18 cellular contexts compared by ENCODE assay signal in the genomic region with DNA sequence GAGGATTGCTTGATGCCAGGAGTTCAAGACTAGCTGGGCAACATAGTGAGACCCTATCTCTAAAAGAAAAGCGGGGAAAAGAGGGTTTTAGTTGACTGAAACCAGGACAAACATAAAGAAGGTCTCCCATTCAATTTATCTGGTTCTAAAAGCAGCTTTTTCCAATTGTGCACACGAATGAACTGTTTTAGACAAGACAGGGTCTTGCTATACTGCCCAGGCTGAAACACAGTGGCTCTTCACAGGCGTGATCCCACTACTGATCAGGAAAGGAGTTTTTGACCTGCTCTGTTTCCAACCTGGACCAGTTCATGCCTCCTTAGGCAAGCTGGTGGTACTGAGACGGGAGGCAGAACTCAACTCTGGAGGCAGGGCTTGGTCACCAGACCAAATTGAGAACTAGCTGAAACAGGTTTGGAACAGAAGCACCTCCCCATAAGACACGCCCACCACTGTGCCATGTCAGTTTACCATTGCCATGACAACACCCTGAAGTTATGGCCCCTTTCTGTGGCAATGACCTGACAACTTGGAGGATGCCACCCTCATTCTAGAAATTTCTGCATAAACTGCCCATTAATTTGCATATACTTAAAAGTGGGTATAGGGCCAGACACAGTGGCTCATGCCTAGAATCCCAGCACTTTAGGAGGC. TPM values are rescaled to one million over a fixed set of nuclear protein-coding genes. Genes with fewer than 3 reads are reported as not detected.
DNase-seq lines count a peak whose midpoint lies in the region; ATAC-seq and TF ChIP-seq lines count a peak whose summit lies in the region.
"Had no signal": no experiment of that assay in that cellular context is flagged by ENCODE, and none has a peak within 500 bp of the region (broad histone marks: within the 10 kb centered on the region; RNA-seq: fewer than 3 reads in every experiment).

No MANE protein-coding gene starts in this region.

- no peak for TF ChIP-seq POLR2A in gastrocnemius medialis (IDR thresholded peaks at IDR 0.05)

- peaks cover 6% of the 10 kb centered on the region for H3K4me1 ChIP-seq in parathyroid adenoma
- H3K4me1 ChIP-seq in gastrocnemius medialis = peaks cover 11 to 12% of the 10 kb centered on the region in 2 donors

- peaks cover 5% of the 10 kb centered on the region for H3K4me1 Mint-ChIP-seq in WTC11

- peaks cover 56% of the 10 kb centered on the region for H3K27me3 Mint-ChIP-seq in WTC11 (ENCODE audit: low read depth)

- DNase-seq in activated CD4-positive, alpha-beta T cell treated with anti-CD3 and anti-CD28 coated beads for 48 hours = peak; percentile 33
- DNase-seq in activated CD4-positive, alpha-beta T cell treated with anti-CD3 and anti-CD28 coated beads for 1 hour = no peak
- DNase-seq in M059J (ENCODE audit: low read depth) (peak; percentile 40), WTC11 (ENCODE audit: low spot score) (peak; percentile 59), NCI-H446 treated with DMSO at 0.1 percent for 48 hours (lab: John Stamatoyannopoulos, UW) (no peak), gastrocnemius medialis (no peak)
- DNase-seq: activated gamma-delta T cell; DMS79 treated with DMSO at 0.1 percent for 48 hours; effector memory CD4-positive, alpha-beta T cell; NCI-H1436; stimulated activated CD4-positive, alpha-beta T cell treated with anti-CD3 and anti-CD28 coated beads, Interleukin-4, amount 100 ng/mL, for 1 hour; stimulated activated naive B cell treated with anti-CD40 and anti-IgM and Interleukin-4, amounts not matched to agents 10 μg/mL and 1 μg/mL and 100 μg/mL, for 72 hours; T-helper 1 cell had no signal

- H2AFZ ChIP-seq in parathyroid adenoma = peak overlapping the region; percentile 58

- H3K9me3 Mint-ChIP-seq in WTC11 = no peaks in the 10 kb centered on the region
- H3K9me3 Mint-ChIP-seq: brain; stimulated activated naive B cell treated with anti-CD40 and anti-IgM and Interleukin-4, amounts not matched to agents 10 μg/mL and 1 μg/mL and 100 μg/mL, for 72 hours had no signal

- H3K9me3 ChIP-seq in parathyroid adenoma (ENCODE audit: control insufficient read depth, low read length) = no peaks in the 10 kb centered on the region
- H3K9me3 ChIP-seq in gastrocnemius medialis = no peaks in the 10 kb centered on the region
- H3K9me3 ChIP-seq: HAP-1, vagina had no signal

- H3K9ac ChIP-seq in parathyroid adenoma = no peak overlapping the region

- H3K79me2 ChIP-seq in parathyroid adenoma = peaks cover 5% of the 10 kb centered on the region

- POLR2A ChIA-PET in WTC11 (lab: Charles Lee) = interaction anchor here (0.6 kb wide), 1 partner anchor 80 kb away, joined by 3 read pairs; no protein-coding TSS in a partner anchor

- H3K27ac ChIP-seq in parathyroid adenoma (peak overlapping the region; percentile 34), gastrocnemius medialis (no peak overlapping the region)
- H3K27ac ChIP-seq: vagina had no signal

- H3K36me3 Mint-ChIP-seq in WTC11 = no peaks in the 10 kb centered on the region
- H3K36me3 Mint-ChIP-seq: brain; stimulated activated naive B cell treated with anti-CD40 and anti-IgM and Interleukin-4, amounts not matched to agents 10 μg/mL and 1 μg/mL and 100 μg/mL, for 72 hours had no signal

- TF ChIP-seq CTCF in WTC11 (IDR thresholded peaks at IDR 0.05) (no peak), parathyroid adenoma (IDR thresholded peaks at IDR 0.05) (no peak), gastrocnemius medialis (IDR thresholded peaks at IDR 0.05 in 4 of 5, conservative IDR thresholded peaks at IDR 0.05 in 1 of 5) (no peak)

- H3K36me3 ChIP-seq in parathyroid adenoma (ENCODE audit: control insufficient read depth, insufficient read depth, low read length) (no peaks in the 10 kb centered on the region), gastrocnemius medialis (no peaks in the 10 kb centered on the region)
- H3K36me3 ChIP-seq: HAP-1, vagina had no signal

- in situ Hi-C loops in gastrocnemius medialis (cut with MboI; ENCODE audit: low sequenced_read_pairs in 4 of 4) = loop anchor here in 1 of 4 donors (10.0 kb wide), 1 partner anchor 199 kb away; the partner anchor contains the start of gene RPS13

- H3K27me3 ChIP-seq in parathyroid adenoma (ENCODE audit: control insufficient read depth, insufficient read depth, low read length) (no peaks in the 10 kb centered on the region), gastrocnemius medialis (no peaks in the 10 kb centered on the region)
- H3K27me3 ChIP-seq: vagina had no signal

- H3K4me3 Mint-ChIP-seq in WTC11 = no peak overlapping the region
- H3K4me3 Mint-ChIP-seq: stimulated activated naive B cell treated with anti-CD40 and anti-IgM and Interleukin-4, amounts not matched to agents 10 μg/mL and 1 μg/mL and 100 μg/mL, for 72 hours had no signal

- H3K4me3 ChIP-seq in parathyroid adenoma (ENCODE audit: low read depth, low read length) (no peak overlapping the region), gastrocnemius medialis (no peak overlapping the region)
- H3K4me3 ChIP-seq: HAP-1, vagina had no signal

- CTCF ChIA-PET in WTC11 (lab: Charles Lee) = no interaction called here

- ATAC-seq in WTC11 (0 out of 2 replicates have a peak, but pooled peaks have one; percentile 1), GM21367 (IDR thresholded peaks at IDR 0.05; ENCODE audit: unreplicated experiment) (no peak), gastrocnemius medialis (no peak)
- ATAC-seq: stimulated activated naive B cell treated with anti-CD40 and anti-IgM and Interleukin-4, amounts not matched to agents 10 μg/mL and 1 μg/mL and 100 μg/mL, for 72 hours had no signal

- intact Hi-C loops in gastrocnemius medialis (cut with DNase I; ENCODE audit: low total_unique reads) = no loop called here

- H3K4me2 ChIP-seq in parathyroid adenoma (ENCODE audit: low read length) = no peak overlapping the region

- H3K27ac Mint-ChIP-seq in WTC11 = no peak overlapping the region
- H3K27ac Mint-ChIP-seq: stimulated activated naive B cell treated with anti-CD40 and anti-IgM and Interleukin-4, amounts not matched to agents 10 μg/mL and 1 μg/mL and 100 μg/mL, for 72 hours had no signal

TF ChIP-seq in WTC11, 78 proteins besides CTCF, POLR2A, EP300 and RAD21:
- TF ChIP-seq GTF2I (CRISPR knock-in tag; conservative IDR thresholded peaks at IDR 0.05) (0 out of 2 replicates have a peak, but pooled peaks have one; percentile 9), ZNF423 (CRISPR knock-in tag; IDR thresholded peaks at IDR 0.05) (no peak), ZNF121 (CRISPR knock-in tag; IDR thresholded peaks at IDR 0.05) (peak; percentile 96), HMGA2 (CRISPR knock-in tag; IDR thresholded peaks at IDR 0.05) (no peak)
- TF ChIP-seq, protein P1, sequence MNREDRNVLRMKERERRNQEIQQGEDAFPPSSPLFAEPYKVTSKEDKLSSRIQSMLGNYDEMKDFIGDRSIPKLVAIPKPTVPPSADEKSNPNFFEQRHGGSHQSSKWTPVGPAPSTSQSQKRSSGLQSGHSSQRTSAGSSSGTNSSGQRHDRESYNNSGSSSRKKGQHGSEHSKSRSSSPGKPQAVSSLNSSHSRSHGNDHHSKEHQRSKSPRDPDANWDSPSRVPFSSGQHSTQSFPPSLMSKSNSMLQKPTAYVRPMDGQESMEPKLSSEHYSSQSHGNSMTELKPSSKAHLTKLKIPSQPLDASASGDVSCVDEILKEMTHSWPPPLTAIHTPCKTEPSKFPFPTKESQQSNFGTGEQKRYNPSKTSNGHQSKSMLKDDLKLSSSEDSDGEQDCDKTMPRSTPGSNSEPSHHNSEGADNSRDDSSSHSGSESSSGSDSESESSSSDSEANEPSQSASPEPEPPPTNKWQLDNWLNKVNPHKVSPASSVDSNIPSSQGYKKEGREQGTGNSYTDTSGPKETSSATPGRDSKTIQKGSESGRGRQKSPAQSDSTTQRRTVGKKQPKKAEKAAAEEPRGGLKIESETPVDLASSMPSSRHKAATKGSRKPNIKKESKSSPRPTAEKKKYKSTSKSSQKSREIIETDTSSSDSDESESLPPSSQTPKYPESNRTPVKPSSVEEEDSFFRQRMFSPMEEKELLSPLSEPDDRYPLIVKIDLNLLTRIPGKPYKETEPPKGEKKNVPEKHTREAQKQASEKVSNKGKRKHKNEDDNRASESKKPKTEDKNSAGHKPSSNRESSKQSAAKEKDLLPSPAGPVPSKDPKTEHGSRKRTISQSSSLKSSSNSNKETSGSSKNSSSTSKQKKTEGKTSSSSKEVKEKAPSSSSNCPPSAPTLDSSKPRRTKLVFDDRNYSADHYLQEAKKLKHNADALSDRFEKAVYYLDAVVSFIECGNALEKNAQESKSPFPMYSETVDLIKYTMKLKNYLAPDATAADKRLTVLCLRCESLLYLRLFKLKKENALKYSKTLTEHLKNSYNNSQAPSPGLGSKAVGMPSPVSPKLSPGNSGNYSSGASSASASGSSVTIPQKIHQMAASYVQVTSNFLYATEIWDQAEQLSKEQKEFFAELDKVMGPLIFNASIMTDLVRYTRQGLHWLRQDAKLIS (CRISPR knock-in tag; IDR thresholded peaks at IDR 0.05; ENCODE audit: borderline replicate concordance) = no peak
TF ChIP-seq in WTC11: peak in this region for 2.

RNA-seq across cellular contexts. Expression of gene NUCB2, which starts 2.7 kb away (rescaled TPM):
- total RNA-seq in M059J (2014; rRNA removed; shearing (Covaris generic)) = 126 and 173 TPM in 2 replicates
- total RNA-seq in WTC11 (2021) (16.1 to 20.9 TPM (median 16.7 TPM) in 3 replicates), gastrocnemius medialis (10 to 100 TPM; 15.1 to 59.1 (median 39.1) TPM)

Comparison
In these comparisons a context has a peak if more than half of its experiments do, and no peak if none do; other contexts are left out.
1. DNase-seq: peak in activated CD4-positive, alpha-beta T cell treated with anti-CD3 and anti-CD28 coated beads for 48 hours (single experiment), M059J (single experiment) and WTC11 (single experiment); none in activated CD4-positive, alpha-beta T cell treated with anti-CD3 and anti-CD28 coated beads for 1 hour (single experiment), NCI-H446 treated with DMSO at 0.1 percent for 48 hours (single experiment) and gastrocnemius medialis (0 of 2).